Comparison of ENCODE assay signal across 8 cellular contexts in the genomic region with DNA sequence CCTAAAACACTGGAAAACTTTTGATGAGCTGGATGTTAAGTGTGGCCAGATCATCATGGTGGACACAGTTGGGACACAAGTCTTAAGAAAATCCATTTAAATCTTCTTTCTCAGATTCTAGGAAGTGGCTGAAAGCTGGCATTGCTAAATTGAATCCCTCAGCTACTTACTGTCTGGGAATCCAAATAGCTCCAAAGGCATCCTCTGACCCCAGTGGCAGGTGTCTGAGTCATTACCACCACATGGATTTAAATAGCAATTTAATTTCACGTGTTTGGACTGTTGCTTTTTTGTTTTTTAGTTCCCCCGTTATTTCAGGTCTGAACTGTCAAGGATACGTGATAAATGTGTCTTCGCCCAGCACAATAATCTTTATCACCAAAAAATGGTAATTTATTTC. TPM values are rescaled to one million over a fixed set of nuclear protein-coding genes. Genes with fewer than 3 reads are reported as not detected.
"Had no signal": no experiment of that assay in that cellular context is flagged by ENCODE, and none has a peak within 500 bp of the region (broad histone marks: within the 10 kb centered on the region; RNA-seq: fewer than 3 reads in every experiment).

No MANE protein-coding gene starts in this region.

- ATAC-seq: GM23338, HepG2 had no signal

- DNase-seq: H9, HCEC 1CT, KBM-7 had no signal

RNA-seq across cellular contexts. Expression of a gene that starts 33.3 kb away (rescaled TPM):
- total RNA-seq: GM23338, H1, H9, HepG2, HT1080 had no signal
- polyA plus RNA-seq: GM23338, H1, HepG2, IgD-negative memory B cell had no signal
